ENCODE assay signal across 8 cellular contexts in the genomic region with DNA sequence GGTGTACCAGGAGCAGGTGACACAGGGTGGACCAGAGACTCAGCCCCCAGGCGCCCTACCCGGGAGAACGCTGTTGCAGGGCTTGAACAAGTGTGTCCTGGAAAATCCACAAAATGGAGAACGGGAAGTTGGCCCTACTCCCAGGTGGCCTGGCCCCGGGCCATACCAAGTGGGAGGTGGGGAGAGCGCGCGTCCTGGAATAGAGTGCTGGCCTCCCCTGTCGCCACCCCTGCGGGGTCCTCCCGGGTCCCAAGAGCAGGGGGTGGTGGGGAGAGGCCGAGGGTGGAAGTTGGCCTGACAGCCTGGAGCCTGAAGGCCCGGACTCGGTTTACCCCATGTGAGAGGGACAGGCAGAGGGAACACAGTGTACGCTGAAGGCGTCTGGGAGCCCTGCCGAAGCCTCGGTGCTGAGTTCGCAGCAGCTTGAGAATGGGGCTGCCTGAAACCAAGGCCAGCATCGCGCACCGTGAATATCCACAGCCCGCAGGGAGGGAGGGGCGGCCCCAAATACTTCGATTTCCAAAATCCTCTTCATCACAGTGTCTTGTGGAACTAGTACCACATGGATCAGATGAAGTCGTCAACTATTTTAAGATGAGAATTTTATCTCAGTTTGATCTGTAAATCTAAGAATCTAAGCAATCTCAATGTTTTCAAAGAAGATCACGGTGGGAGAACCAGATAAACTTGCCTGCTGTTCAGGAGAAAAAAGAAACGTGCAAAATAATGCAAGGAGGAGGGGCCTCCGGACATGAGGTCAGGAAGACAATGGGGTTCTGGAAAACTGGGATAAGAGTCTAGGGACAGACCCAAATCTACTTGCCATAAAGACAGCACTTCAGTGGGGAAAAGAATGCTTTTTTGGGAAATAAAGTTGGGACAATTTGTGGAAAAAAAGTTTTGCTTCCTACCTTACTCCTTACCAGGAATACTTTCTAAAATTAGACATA. TPM values are rescaled to one million over a fixed set of nuclear protein-coding genes. Genes with fewer than 3 reads are reported as not detected.
DNase-seq lines count a peak whose midpoint lies in the region; ATAC-seq and TF ChIP-seq lines count a peak whose summit lies in the region.

No MANE protein-coding gene starts in this region.

- no peak for DNase-seq in activated naive CD4-positive, alpha-beta T cell treated with anti-CD3 and anti-CD28 coated beads for 36 hours
- no peak for DNase-seq in activated naive CD4-positive, alpha-beta T cell (lab: John Stamatoyannopoulos, UW)
- peak; percentile 73 for DNase-seq in astrocyte of the hippocampus (ENCODE audit: low read depth, low spot score)
- DNase-seq in lower lobe of right lung: no peak
- DNase-seq in ureter (ENCODE audit: low spot score): peak; percentile 65
- no peak for DNase-seq in ACHN

- peak; percentile 2 to 19 for ATAC-seq in lower lobe of right lung
- ATAC-seq in HG03196 (IDR thresholded peaks at IDR 0.05; ENCODE audit: unreplicated experiment): no peak
- ATAC-seq in HG02798 (IDR thresholded peaks at IDR 0.05; ENCODE audit: poor library complexity, unreplicated experiment): no peak

- peaks cover 32% of the 10 kb centered on the region for H3K4me1 Mint-ChIP-seq in activated naive CD4-positive, alpha-beta T cell treated with anti-CD3 and anti-CD28 coated beads for 36 hours (ENCODE audit: low read depth)

- H3K4me1 ChIP-seq in lower lobe of right lung: peaks cover 52% of the 10 kb centered on the region

- peak overlapping the region; percentile 97 for H3K27ac ChIP-seq in lower lobe of right lung

- H3K4me3 ChIP-seq in lower lobe of right lung: peak overlapping the region; percentile 99

- no peaks in the 10 kb centered on the region for H3K27me3 ChIP-seq in lower lobe of right lung (ENCODE audit: low read depth)

- in situ Hi-C loops in ACHN (cut with HindIII; ENCODE audit: low pct_ligation_motif_present, low pct_unique_long_range_greater_than_20kb, low sequenced_read_pairs): no loop called here

- H3K4me3 Mint-ChIP-seq in activated naive CD4-positive, alpha-beta T cell treated with anti-CD3 and anti-CD28 coated beads for 36 hours: peak overlapping the region; percentile 100

- CTCF ChIA-PET in activated naive CD4-positive, alpha-beta T cell treated with anti-CD3 and anti-CD28 coated beads for 36 hours (lab: Charles Lee): no interaction called here

- peaks cover 31% of the 10 kb centered on the region for H3K36me3 ChIP-seq in lower lobe of right lung

- intact Hi-C loops in activated naive CD4-positive, alpha-beta T cell treated with anti-CD3 and anti-CD28 coated beads for 36 hours (cut with micrococcal nuclease): loop anchor here (1.0 kb wide), 1 partner anchor 9 kb away; no protein-coding TSS in a partner anchor
- intact Hi-C loops in lower lobe of right lung (cut with DNase I): no loop called here

- peaks cover 12% of the 10 kb centered on the region for H3K36me3 Mint-ChIP-seq in activated naive CD4-positive, alpha-beta T cell treated with anti-CD3 and anti-CD28 coated beads for 36 hours (ENCODE audit: low read depth)

- H3K9me3 Mint-ChIP-seq in activated naive CD4-positive, alpha-beta T cell treated with anti-CD3 and anti-CD28 coated beads for 36 hours: no peaks in the 10 kb centered on the region

- H3K27ac Mint-ChIP-seq in activated naive CD4-positive, alpha-beta T cell treated with anti-CD3 and anti-CD28 coated beads for 36 hours: peak overlapping the region; percentile 96

- H3K9me3 ChIP-seq in lower lobe of right lung: no peaks in the 10 kb centered on the region

- no peaks in the 10 kb centered on the region for H3K27me3 Mint-ChIP-seq in activated naive CD4-positive, alpha-beta T cell treated with anti-CD3 and anti-CD28 coated beads for 36 hours (ENCODE audit: low read depth)

- TF ChIP-seq CTCF in lower lobe of right lung (IDR thresholded peaks at IDR 0.05): no peak

RNA-seq across cellular contexts. Expression of a gene that starts 10.4 kb away (rescaled TPM):
- total RNA-seq in activated naive CD4-positive, alpha-beta T cell treated with anti-CD3 and anti-CD28 coated beads for 36 hours: 10 to 100 TPM; 13.5 to 15.0 TPM
- total RNA-seq in lower lobe of right lung (22.2 TPM), ureter (14.8 TPM)

RNA-seq across cellular contexts. Expression of a gene that starts 11.5 kb away (rescaled TPM):
- 10 to 100 TPM; 79.3 to 79.9 TPM for total RNA-seq in activated naive CD4-positive, alpha-beta T cell treated with anti-CD3 and anti-CD28 coated beads for 36 hours
- total RNA-seq in lower lobe of right lung (76.4 TPM), ureter (58.1 TPM)

RNA-seq across cellular contexts. Expression of a gene that starts 25.5 kb away (rescaled TPM):
- total RNA-seq in activated naive CD4-positive, alpha-beta T cell treated with anti-CD3 and anti-CD28 coated beads for 36 hours: 10 to 100 TPM; 39.8 to 47.6 TPM
- total RNA-seq in lower lobe of right lung (29.1 TPM), ureter (39.3 TPM)

RNA-seq across cellular contexts. Expression of a gene that starts 31.4 kb away (rescaled TPM):
- total RNA-seq in activated naive CD4-positive, alpha-beta T cell treated with anti-CD3 and anti-CD28 coated beads for 36 hours: 1 to 10 TPM; 3.0 to 3.4 TPM
- total RNA-seq in lower lobe of right lung: 6.2 TPM
- total RNA-seq in ureter: 4.1 TPM

RNA-seq across cellular contexts. Expression of a gene that starts 31.4 kb away (rescaled TPM):
- 10 to 100 TPM; 12.1 to 14.5 TPM for total RNA-seq in activated naive CD4-positive, alpha-beta T cell treated with anti-CD3 and anti-CD28 coated beads for 36 hours
- total RNA-seq in lower lobe of right lung (65.0 TPM), ureter (82.3 TPM)

Comparison
In these comparisons a context has a peak if more than half of its experiments do, and no peak if none do; other contexts are left out.
1. DNase-seq: peak in astrocyte of the hippocampus (single experiment) and ureter (single experiment); none in activated naive CD4-positive, alpha-beta T cell treated with anti-CD3 and anti-CD28 coated beads for 36 hours (single experiment), activated naive CD4-positive, alpha-beta T cell (0 of 4), lower lobe of right lung (single experiment) and ACHN (single experiment).
2. ATAC-seq: peak in lower lobe of right lung (2 of 2); none in HG03196 (single experiment) and HG02798 (single experiment).